Comparison of ENCODE assay signal across 34 cellular contexts in the genomic region with DNA sequence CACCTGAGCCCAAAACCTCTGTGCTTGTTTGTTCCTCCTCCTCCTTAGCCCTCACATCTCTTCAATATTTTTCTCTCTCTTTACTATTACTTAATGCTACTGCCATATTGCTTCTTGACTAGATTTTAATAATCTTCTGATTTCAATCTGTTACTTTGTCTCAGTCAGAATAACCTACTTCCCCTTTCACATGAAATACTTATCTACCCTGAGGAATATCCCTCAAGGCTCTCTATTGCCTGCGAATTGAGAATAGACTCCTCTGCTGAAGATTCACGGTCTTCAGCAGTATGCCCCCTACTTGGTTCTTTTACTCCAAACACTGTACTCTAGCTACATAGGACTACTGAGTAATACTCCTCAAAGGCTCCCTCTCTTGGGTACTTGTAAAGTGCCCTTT.
"Had no signal": no experiment of that assay in that cellular context is flagged by ENCODE, and none has a peak within 500 bp of the region (broad histone marks: within the 10 kb centered on the region; RNA-seq: fewer than 3 reads in every experiment).

No MANE protein-coding gene starts in this region.

- H3K4me3 ChIP-seq: adrenal gland, body of pancreas, breast epithelium had no signal

- H3K36me3 Mint-ChIP-seq: activated CD4-positive, alpha-beta memory T cell treated with anti-CD3 and anti-CD28 coated beads for 36 hours; activated CD8-positive, alpha-beta memory T cell treated with anti-CD3 and anti-CD28 coated beads, Interleukin-2, amount 10 ng/mL, durations not matched to agents 7 days and 5 days; activated naive CD4-positive, alpha-beta T cell treated with anti-CD3 and anti-CD28 coated beads, Interleukin-2, amount 10 ng/mL, durations not matched to agents 7 days and 5 days; activated naive CD4-positive, alpha-beta T cell treated with anti-CD3 and anti-CD28 coated beads, Interleukin-2, amount 50 U/mL, for 24 hours; activated naive CD8-positive, alpha-beta T cell had no signal

- H3K4me3 Mint-ChIP-seq: activated B cell treated with CpG ODN at 0.5 μM for 24 hours; activated CD4-positive, alpha-beta memory T cell treated with anti-CD3 and anti-CD28 coated beads for 36 hours; activated CD4-positive, alpha-beta T cell treated with anti-CD3 and anti-CD28 coated beads, Interleukin-2, amount 10 ng/mL, durations not matched to agents 24 days and 14 days; activated CD8-positive, alpha-beta memory T cell treated with anti-CD3 and anti-CD28 coated beads, Interleukin-2, amount 10 ng/mL, durations not matched to agents 7 days and 5 days; activated CD8-positive, alpha-beta T cell treated with anti-CD3 and anti-CD28 coated beads, Interleukin-2, amount 10 ng/mL, durations not matched to agents 7 days and 5 days; activated naive CD4-positive, alpha-beta T cell treated with anti-CD3 and anti-CD28 coated beads, Interleukin-2, amount 10 ng/mL, durations not matched to agents 7 days and 5 days; activated naive CD4-positive, alpha-beta T cell treated with anti-CD3 and anti-CD28 coated beads, Interleukin-2, amount 50 U/mL, for 24 hours; activated naive CD8-positive, alpha-beta T cell; activated T-cell treated with anti-CD3 and anti-CD28 coated beads, Interleukin-2, amount 50 U/mL, for 24 hours; T-helper 1 cell treated with Interleukin-12 subunit alpha and Interleukin-12 subunit beta and Interleukin-4 antibody, amounts not matched to agents 30 μg/mL and 1 μg/mL, for 36 hours; T-helper 2 cell treated with Interferon-gamma antibody and Interleukin-4, amounts not matched to agents 5 μg/mL and 100 μg/mL, for 36 hours had no signal

- H3K27me3 Mint-ChIP-seq: activated B cell treated with CpG ODN at 0.5 μM for 24 hours; activated CD4-positive, alpha-beta T cell treated with anti-CD3 and anti-CD28 coated beads, Interleukin-2, amount 10 ng/mL, durations not matched to agents 24 days and 14 days; activated CD8-positive, alpha-beta memory T cell treated with anti-CD3 and anti-CD28 coated beads, Interleukin-2, amount 10 ng/mL, durations not matched to agents 7 days and 5 days; activated naive CD4-positive, alpha-beta T cell treated with anti-CD3 and anti-CD28 coated beads, Interleukin-2, amount 10 ng/mL, durations not matched to agents 7 days and 5 days; activated naive CD4-positive, alpha-beta T cell treated with anti-CD3 and anti-CD28 coated beads, Interleukin-2, amount 50 U/mL, for 24 hours; activated naive CD8-positive, alpha-beta T cell; activated T-cell treated with anti-CD3 and anti-CD28 coated beads, Interleukin-2, amount 50 U/mL, for 24 hours had no signal

- H3K36me3 ChIP-seq: adrenal gland, brain microvascular endothelial cell, breast epithelium had no signal

- H3K9me3 ChIP-seq: adrenal gland, body of pancreas, breast epithelium had no signal

- ATAC-seq: activated CD8-positive, alpha-beta memory T cell treated with anti-CD3 and anti-CD28 coated beads, Interleukin-2, amount 10 ng/mL, durations not matched to agents 7 days and 5 days; activated CD8-positive, alpha-beta T cell treated with anti-CD3 and anti-CD28 coated beads, Interleukin-2, amount 10 ng/mL, durations not matched to agents 7 days and 5 days; body of pancreas had no signal

- H3K27ac Mint-ChIP-seq: activated B cell treated with CpG ODN at 0.5 μM for 24 hours; activated CD4-positive, alpha-beta memory T cell treated with anti-CD3 and anti-CD28 coated beads for 36 hours; activated CD4-positive, alpha-beta T cell treated with anti-CD3 and anti-CD28 coated beads, Interleukin-2, amount 10 ng/mL, durations not matched to agents 24 days and 14 days; activated CD8-positive, alpha-beta memory T cell treated with anti-CD3 and anti-CD28 coated beads, Interleukin-2, amount 10 ng/mL, durations not matched to agents 7 days and 5 days; activated CD8-positive, alpha-beta T cell treated with anti-CD3 and anti-CD28 coated beads, Interleukin-2, amount 10 ng/mL, durations not matched to agents 7 days and 5 days; activated naive CD4-positive, alpha-beta T cell treated with anti-CD3 and anti-CD28 coated beads, Interleukin-2, amount 10 ng/mL, durations not matched to agents 7 days and 5 days; activated naive CD4-positive, alpha-beta T cell treated with anti-CD3 and anti-CD28 coated beads, Interleukin-2, amount 50 U/mL, for 24 hours; activated naive CD8-positive, alpha-beta T cell; activated T-cell treated with anti-CD3 and anti-CD28 coated beads, Interleukin-2, amount 50 U/mL, for 24 hours; activated T-helper 2 cell treated with anti-CD3 and anti-CD28 coated beads, Interferon-gamma antibody, Interleukin-2, Interleukin-4, amounts not matched to agents 10 μg/mL and 5 μg/mL and 100 μg/mL, durations not matched to agents 14 hours and 24 hours and 36 hours; T-helper 1 cell treated with Interleukin-12 subunit alpha and Interleukin-12 subunit beta and Interleukin-4 antibody, amounts not matched to agents 30 μg/mL and 1 μg/mL, for 36 hours; T-helper 2 cell treated with Interferon-gamma antibody and Interleukin-4, amounts not matched to agents 5 μg/mL and 100 μg/mL, for 36 hours had no signal

- H3K4me1 Mint-ChIP-seq: activated CD4-positive, alpha-beta T cell treated with anti-CD3 and anti-CD28 coated beads, Interleukin-2, amount 10 ng/mL, durations not matched to agents 24 days and 14 days; activated CD8-positive, alpha-beta memory T cell treated with anti-CD3 and anti-CD28 coated beads, Interleukin-2, amount 10 ng/mL, durations not matched to agents 7 days and 5 days; activated naive CD4-positive, alpha-beta T cell treated with anti-CD3 and anti-CD28 coated beads, Interleukin-2, amount 10 ng/mL, durations not matched to agents 7 days and 5 days; activated naive CD4-positive, alpha-beta T cell treated with anti-CD3 and anti-CD28 coated beads, Interleukin-2, amount 50 U/mL, for 24 hours had no signal

- FAIRE-seq: astrocyte, TTC549 had no signal

- DNase-seq: activated B cell treated with CpG ODN at 0.5 μM for 24 hours; activated CD4-positive, alpha-beta T cell treated with anti-CD3 and anti-CD28 coated beads for 4 hours; activated CD4-positive, alpha-beta T cell treated with anti-CD3 and anti-CD28 coated beads, Interleukin-2, amount 10 ng/mL, durations not matched to agents 24 days and 14 days; activated CD4-positive, alpha-beta T cell treated with anti-CD3 and anti-CD28 coated beads, Interleukin-2, amount 50 U/mL, for 1 hour; activated CD4-positive, alpha-beta T cell treated with anti-CD3 and anti-CD28 coated beads, Interleukin-2, amount 50 U/mL, for 4 hours; activated CD4-positive, CD25-positive, alpha-beta regulatory T cell treated with anti-CD3 and anti-CD28 coated beads, Interleukin-2, amount 50 U/mL, for 72 hours; activated CD8-positive, alpha-beta memory T cell treated with anti-CD3 and anti-CD28 coated beads for 24 hours; activated CD8-positive, alpha-beta memory T cell treated with anti-CD3 and anti-CD28 coated beads, Interleukin-2, amount 10 ng/mL, durations not matched to agents 7 days and 5 days; activated CD8-positive, alpha-beta memory T cell treated with anti-CD3 and anti-CD28 coated beads, Interleukin-2, amount 50 U/mL, for 48 hours; activated CD8-positive, alpha-beta T cell treated with anti-CD3 and anti-CD28 coated beads, Interleukin-2, amount 10 ng/mL, durations not matched to agents 7 days and 5 days; activated effector memory CD4-positive, alpha-beta T cell treated with Interleukin-2 at 50 U/mL for 16 hours; activated gamma-delta T cell; activated naive CD4-positive, alpha-beta T cell treated with anti-CD3 and anti-CD28 coated beads, Interleukin-2, amount 10 ng/mL, durations not matched to agents 7 days and 5 days; activated naive CD4-positive, alpha-beta T cell treated with Interleukin-2 at 50 U/mL for 16 hours; activated T-cell treated with anti-CD3 and anti-CD28 coated beads, Interleukin-2, amount 50 U/mL, for 24 hours; activated T-cell treated with anti-CD3 and anti-CD28 coated beads, Interleukin-2, amount 50 U/mL, for 48 hours; adrenal gland; amniotic stem cell; aorta; body of pancreas; brain microvascular endothelial cell; central memory CD4-positive, alpha-beta T cell; T-helper 1 cell; T-helper 9 cell had no signal

- H3K4me1 ChIP-seq: adrenal gland, body of pancreas had no signal

- H3K27ac ChIP-seq: adrenal gland, body of pancreas, brain microvascular endothelial cell, breast epithelium, VCaP had no signal

- H3K9me3 Mint-ChIP-seq: activated B cell treated with CpG ODN at 0.5 μM for 24 hours; activated CD4-positive, alpha-beta memory T cell treated with anti-CD3 and anti-CD28 coated beads for 36 hours; activated CD4-positive, alpha-beta T cell treated with anti-CD3 and anti-CD28 coated beads, Interleukin-2, amount 10 ng/mL, durations not matched to agents 24 days and 14 days; activated naive CD4-positive, alpha-beta T cell treated with anti-CD3 and anti-CD28 coated beads, Interleukin-2, amount 10 ng/mL, durations not matched to agents 7 days and 5 days; activated naive CD4-positive, alpha-beta T cell treated with anti-CD3 and anti-CD28 coated beads, Interleukin-2, amount 50 U/mL, for 24 hours; activated T-cell treated with anti-CD3 and anti-CD28 coated beads, Interleukin-2, amount 50 U/mL, for 24 hours; activated T-helper 2 cell treated with anti-CD3 and anti-CD28 coated beads, Interferon-gamma antibody, Interleukin-2, Interleukin-4, amounts not matched to agents 10 μg/mL and 5 μg/mL and 100 μg/mL, durations not matched to agents 14 hours and 24 hours and 36 hours; T-helper 1 cell treated with Interleukin-12 subunit alpha and Interleukin-12 subunit beta and Interleukin-4 antibody, amounts not matched to agents 30 μg/mL and 1 μg/mL, for 36 hours; T-helper 2 cell treated with Interferon-gamma antibody and Interleukin-4, amounts not matched to agents 5 μg/mL and 100 μg/mL, for 36 hours had no signal

- H3K27me3 ChIP-seq: adrenal gland, body of pancreas, brain microvascular endothelial cell, breast epithelium had no signal
